In the genomic region with DNA sequence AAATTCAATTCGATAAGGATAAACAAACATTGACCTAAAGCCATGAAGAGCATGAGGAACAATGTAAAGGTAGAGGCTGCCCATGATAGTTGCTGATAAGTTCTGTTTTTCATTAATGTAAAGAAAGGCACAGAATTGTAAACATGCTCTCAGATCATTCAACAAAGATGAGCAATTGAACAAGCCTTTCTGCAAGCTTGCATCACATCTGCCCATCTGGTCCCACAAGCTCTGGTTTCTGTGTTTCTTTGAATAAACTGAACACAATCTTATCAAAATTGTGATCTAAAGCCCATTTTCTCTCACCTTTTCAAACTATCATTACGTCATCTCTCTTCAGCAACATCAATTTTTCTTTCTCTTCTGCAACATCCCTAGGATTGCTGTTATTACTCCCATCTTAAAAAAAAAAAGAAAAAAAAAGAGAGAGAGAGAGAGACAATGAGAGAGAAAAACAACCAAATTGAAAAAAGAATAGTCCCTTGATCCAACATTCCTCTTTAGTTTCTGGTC, we compare ENCODE assay signal across 20 cellular contexts.
"Had no signal": no experiment of that assay in that cellular context is flagged by ENCODE, and none has a peak within 500 bp of the region (broad histone marks: within the 10 kb centered on the region; RNA-seq: fewer than 3 reads in every experiment).

No MANE protein-coding gene starts in this region.

- H3K36me3 ChIP-seq: tibial nerve had no signal

- H3K4me2 ChIP-seq: smooth muscle cell had no signal

- DNase-seq: activated B cell treated with CpG ODN at 0.5 μM for 24 hours; activated CD4-positive, alpha-beta T cell treated with anti-CD3 and anti-CD28 coated beads, Interleukin-2, amount 50 U/mL, for 1 hour; activated T-cell treated with anti-CD3 and anti-CD28 coated beads for 4 hours; amniotic stem cell; body of pancreas; central memory CD4-positive, alpha-beta T cell; cortex of kidney; effector CD8-positive, alpha-beta T cell; glutamatergic neuron; left cardiac atrium; natural killer cell; nucleus accumbens; right cardiac atrium; T-helper 2 cell had no signal

- H3K9me3 ChIP-seq: body of pancreas had no signal

- H3K4me3 ChIP-seq: body of pancreas, lung, smooth muscle cell, tibial nerve had no signal

- ATAC-seq: body of pancreas; left cardiac atrium; natural killer cell; right cardiac atrium; stimulated activated memory B cell treated with anti-CD40 and anti-IgM and Interleukin-4, amounts not matched to agents 10 μg/mL and 1 μg/mL and 100 μg/mL, for 72 hours had no signal

- H3K4me1 ChIP-seq: body of pancreas, tibial nerve had no signal

- H3K27me3 ChIP-seq: body of pancreas, tibial nerve had no signal

- H3K27ac ChIP-seq: body of pancreas, epithelial cell of prostate, tibial nerve had no signal

- FAIRE-seq: TTC549 had no signal
